16 cellular contexts compared by ENCODE assay signal in the genomic region with DNA sequence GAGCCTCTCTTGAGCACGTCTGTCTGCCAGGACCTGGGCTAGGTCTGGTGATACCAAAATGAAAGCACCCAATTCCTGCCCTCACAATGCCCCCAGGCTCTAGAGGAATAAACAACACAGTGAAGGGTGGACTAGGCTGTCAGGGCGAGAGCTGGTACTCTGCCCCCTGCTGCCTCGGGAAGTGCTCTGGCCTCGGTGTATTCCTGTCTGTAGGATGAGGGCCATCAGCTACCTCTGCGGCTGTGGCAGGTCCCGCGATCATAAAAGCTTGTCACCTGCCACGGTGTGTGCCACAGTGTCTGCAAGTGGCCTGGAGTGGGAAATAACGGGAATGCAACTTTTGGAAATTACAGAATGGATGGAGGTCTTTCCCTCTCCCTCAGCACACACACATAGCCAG.
"Had no signal": no experiment of that assay in that cellular context is flagged by ENCODE, and none has a peak within 500 bp of the region (broad histone marks: within the 10 kb centered on the region; RNA-seq: fewer than 3 reads in every experiment).

No MANE protein-coding gene starts in this region.

- ATAC-seq: activated CD4-positive, alpha-beta T cell treated with anti-CD3 and anti-CD28 coated beads for 36 hours; activated CD8-positive, alpha-beta T cell treated with anti-CD3 and anti-CD28 coated beads for 36 hours; activated naive CD8-positive, alpha-beta T cell treated with anti-CD3 and anti-CD28 coated beads, Interleukin-2, amount 50 U/mL, for 24 hours; left lung; natural killer cell treated with Interleukin-12 subunit alpha and Interleukin-12 subunit beta and Interleukin-15 and Interleukin-18, amount 100 ng/mL, for 72 hours had no signal

- H3K36me3 ChIP-seq: ascending aorta, esophagus squamous epithelium, left lung, ovary had no signal

- H3K36me3 Mint-ChIP-seq: memory B cell; natural killer cell treated with Interleukin-12 subunit alpha and Interleukin-12 subunit beta and Interleukin-15 and Interleukin-18, amount 100 ng/mL, for 72 hours had no signal

- H3K4me1 Mint-ChIP-seq: activated CD4-positive, alpha-beta T cell treated with anti-CD3 and anti-CD28 coated beads for 36 hours; activated naive CD8-positive, alpha-beta T cell treated with anti-CD3 and anti-CD28 coated beads, Interleukin-2, amount 50 U/mL, for 24 hours; memory B cell had no signal

- H3K27me3 ChIP-seq: ascending aorta, ovary had no signal

- H3K9me3 ChIP-seq: ascending aorta, esophagus squamous epithelium, left lung, ovary had no signal

- H3K4me1 ChIP-seq: ascending aorta had no signal

- H3K9me3 Mint-ChIP-seq: activated CD8-positive, alpha-beta T cell treated with anti-CD3 and anti-CD28 coated beads for 36 hours; activated naive CD8-positive, alpha-beta T cell treated with anti-CD3 and anti-CD28 coated beads, Interleukin-2, amount 50 U/mL, for 24 hours; natural killer cell treated with Interleukin-12 subunit alpha and Interleukin-12 subunit beta and Interleukin-15 and Interleukin-18, amount 100 ng/mL, for 72 hours; stimulated activated naive CD8-positive, alpha-beta T cell treated with anti-CD3 and anti-CD28 coated beads, Interleukin-15, Interleukin-2, amounts not matched to agents 100 ng/mL and 50 ng/mL, for 24 hours had no signal

- H3K4me3 Mint-ChIP-seq: activated CD4-positive, alpha-beta T cell treated with anti-CD3 and anti-CD28 coated beads for 36 hours; activated CD8-positive, alpha-beta T cell treated with anti-CD3 and anti-CD28 coated beads for 36 hours; activated naive CD8-positive, alpha-beta T cell treated with anti-CD3 and anti-CD28 coated beads, Interleukin-2, amount 50 U/mL, for 24 hours; activated T-helper 1 cell treated with anti-CD3 and anti-CD28 coated beads, Interleukin-12 subunit alpha, Interleukin-12 subunit beta, Interleukin-2, Interleukin-4 antibody, amounts not matched to agents 30 ng/mL and 10 ng/mL and 1 ng/mL, durations not matched to agents 14 hours and 24 hours and 36 hours; memory B cell; natural killer cell treated with Interleukin-12 subunit alpha and Interleukin-12 subunit beta and Interleukin-15 and Interleukin-18, amount 100 ng/mL, for 72 hours; stimulated activated naive CD8-positive, alpha-beta T cell treated with anti-CD3 and anti-CD28 coated beads, Interleukin-15, Interleukin-2, amounts not matched to agents 100 ng/mL and 50 ng/mL, for 24 hours had no signal

- DNase-seq: activated CD4-positive, alpha-beta T cell treated with anti-CD3 and anti-CD28 coated beads for 36 hours; activated CD8-positive, alpha-beta memory T cell treated with anti-CD3 and anti-CD28 coated beads, Interleukin-2, amount 50 U/mL, for 48 hours; activated CD8-positive, alpha-beta T cell treated with anti-CD3 and anti-CD28 coated beads for 36 hours; activated naive CD4-positive, alpha-beta T cell treated with Interleukin-2 at 50 U/mL for 16 hours; activated naive CD8-positive, alpha-beta T cell treated with anti-CD3 and anti-CD28 coated beads, Interleukin-2, amount 50 U/mL, for 24 hours; esophagus squamous epithelium; foreskin fibroblast; left lung; ovary; stimulated activated CD4-positive, alpha-beta T cell treated with anti-CD3 and anti-CD28 coated beads, Interleukin-2, amount 100 ng/mL, for 48 hours; T1000 had no signal

- H3K27ac Mint-ChIP-seq: activated CD4-positive, alpha-beta T cell treated with anti-CD3 and anti-CD28 coated beads for 36 hours; activated CD8-positive, alpha-beta T cell treated with anti-CD3 and anti-CD28 coated beads for 36 hours; activated naive CD8-positive, alpha-beta T cell treated with anti-CD3 and anti-CD28 coated beads, Interleukin-2, amount 50 U/mL, for 24 hours; activated T-helper 1 cell treated with anti-CD3 and anti-CD28 coated beads, Interleukin-12 subunit alpha, Interleukin-12 subunit beta, Interleukin-2, Interleukin-4 antibody, amounts not matched to agents 30 ng/mL and 10 ng/mL and 1 ng/mL, durations not matched to agents 14 hours and 24 hours and 36 hours; memory B cell; natural killer cell treated with Interleukin-12 subunit alpha and Interleukin-12 subunit beta and Interleukin-15 and Interleukin-18, amount 100 ng/mL, for 72 hours; stimulated activated naive CD8-positive, alpha-beta T cell treated with anti-CD3 and anti-CD28 coated beads, Interleukin-15, Interleukin-2, amounts not matched to agents 100 ng/mL and 50 ng/mL, for 24 hours had no signal

- H3K27ac ChIP-seq: ascending aorta, esophagus squamous epithelium, left lung, ovary had no signal

- H3K4me3 ChIP-seq: ascending aorta, esophagus squamous epithelium, left lung, ovary had no signal
